Comparison of ENCODE assay signal across 27 cellular contexts in genomic region chr1:55222152-55222551, GRCh38.
"Had no signal": no experiment of that assay in that cellular context is flagged by ENCODE, and none has a peak within 500 bp of the region (broad histone marks: within the 10 kb centered on the region; RNA-seq: fewer than 3 reads in every experiment).

No MANE protein-coding gene starts in this region.

- H3K4me2 ChIP-seq: hepatocyte had no signal

- H3K36me3 Mint-ChIP-seq: immature natural killer cell had no signal

- ATAC-seq: effector memory CD8-positive, alpha-beta T cell; esophagus mucosa; gastroesophageal sphincter; heart left ventricle; left colon; left lobe of liver; lower lobe of right lung had no signal

- H3K27me3 Mint-ChIP-seq: dendritic cell treated with granulocyte-macrophage colony-stimulating factor and Interleukin-4, amounts not matched to agents 40 ng/mL and 50 ng/mL, for 4 days; effector memory CD8-positive, alpha-beta T cell had no signal

- H3K79me2 ChIP-seq: hepatocyte had no signal

- H3K9me3 Mint-ChIP-seq: dendritic cell treated with granulocyte-macrophage colony-stimulating factor and Interleukin-4, amounts not matched to agents 40 ng/mL and 50 ng/mL, for 4 days; effector memory CD8-positive, alpha-beta T cell had no signal

- H3K4me3 ChIP-seq: colonic mucosa, esophagus squamous epithelium, gastroesophageal sphincter, heart left ventricle, hepatocyte, left ventricle myocardium inferior, lower lobe of right lung had no signal

- H3K36me3 ChIP-seq: colonic mucosa, esophagus squamous epithelium, gastroesophageal sphincter, heart left ventricle, left ventricle myocardium inferior, lower lobe of right lung had no signal

- H3K27me3 ChIP-seq: colonic mucosa, esophagus squamous epithelium, gastroesophageal sphincter, heart left ventricle, hepatocyte had no signal

- DNase-seq: cerebellar nuclear complex; colonic mucosa; cortex of kidney; effector CD8-positive, alpha-beta T cell; effector memory CD8-positive, alpha-beta T cell; endodermal cell; erythroblast; esophagus squamous epithelium; foreskin fibroblast; foreskin melanocyte; heart left ventricle; hypothalamus; immature natural killer cell; islet precursor cell; kidney; kidney glomerular epithelial cell; left colon; left ventricle myocardium inferior; lower lobe of right lung; mesendoderm; midbrain had no signal

- H3K27ac ChIP-seq: colonic mucosa, epithelial cell of prostate, esophagus squamous epithelium, gastroesophageal sphincter, heart left ventricle, hepatocyte, left ventricle myocardium inferior, lower lobe of right lung had no signal

- H3K9me3 ChIP-seq: colonic mucosa, gastroesophageal sphincter, lower lobe of right lung had no signal

- H2AFZ ChIP-seq: hepatocyte had no signal

- H3K4me3 Mint-ChIP-seq: dendritic cell treated with granulocyte-macrophage colony-stimulating factor and Interleukin-4, amounts not matched to agents 40 ng/mL and 50 ng/mL, for 4 days; effector memory CD8-positive, alpha-beta T cell; endodermal cell; immature natural killer cell had no signal

- H3K4me1 ChIP-seq: colonic mucosa had no signal

- H3K27ac Mint-ChIP-seq: dendritic cell treated with granulocyte-macrophage colony-stimulating factor and Interleukin-4, amounts not matched to agents 40 ng/mL and 50 ng/mL, for 4 days; effector memory CD8-positive, alpha-beta T cell; endodermal cell; immature natural killer cell had no signal
